1 cellular context compared by ENCODE assay signal in the genomic region with DNA sequence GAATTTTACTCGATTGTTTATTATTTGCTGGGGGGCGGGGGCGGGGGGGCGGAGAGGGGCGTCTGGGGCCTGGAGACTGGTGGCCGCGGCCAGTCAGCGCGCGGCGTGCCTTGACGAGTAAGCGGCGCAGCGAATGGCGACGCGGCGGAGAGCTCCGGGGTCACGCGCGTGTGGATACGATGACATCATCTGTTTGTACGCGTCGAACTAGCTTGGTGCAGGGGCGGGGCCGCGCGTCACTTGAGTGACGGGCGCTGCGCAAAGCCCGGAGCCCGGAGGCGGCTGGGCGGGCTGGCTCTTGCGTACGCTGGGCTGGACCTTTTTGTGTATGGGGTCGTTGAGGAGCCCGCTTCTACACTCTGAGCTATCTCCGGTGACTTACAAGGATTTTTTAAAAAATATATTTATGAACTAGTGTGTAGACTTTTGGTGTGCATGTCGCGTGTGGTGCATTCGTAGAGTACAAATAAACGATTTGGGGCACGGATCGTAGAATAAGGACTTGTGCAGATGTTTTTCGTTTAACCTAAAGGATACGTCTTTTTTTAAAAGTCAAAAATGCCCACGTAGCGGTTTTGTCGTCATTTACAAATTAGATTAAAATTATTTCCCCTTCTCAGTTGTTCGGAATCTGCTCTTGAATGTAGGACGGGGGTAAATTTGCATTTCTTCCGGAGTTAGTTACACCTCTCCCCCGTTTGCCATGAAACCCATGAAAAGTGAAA.
A peak's percentile ranks its signal among the peaks of the same experiment; 100 is the strongest.
TF ChIP-seq lines count a peak whose summit lies in the region.

No MANE protein-coding gene starts in this region.

TF ChIP-seq in H1, 55 proteins besides CTCF, POLR2A, EP300 and RAD21:
- peak; percentile 57; the same call in 1 of the 2 replicates for TF ChIP-seq TCF12 (IDR thresholded peaks at IDR 0.05; ENCODE audit: low read depth, low read length)
- TF ChIP-seq TAF1 (IDR thresholded peaks at IDR 0.05; ENCODE audit: low read depth, low read length): peak; percentile 62
- TF ChIP-seq, protein P1, sequence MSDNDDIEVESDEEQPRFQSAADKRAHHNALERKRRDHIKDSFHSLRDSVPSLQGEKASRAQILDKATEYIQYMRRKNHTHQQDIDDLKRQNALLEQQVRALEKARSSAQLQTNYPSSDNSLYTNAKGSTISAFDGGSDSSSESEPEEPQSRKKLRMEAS (IDR thresholded peaks at IDR 0.05): peak; percentile 57
- TF ChIP-seq RBBP5 (IDR thresholded peaks at IDR 0.05; ENCODE audit: borderline replicate concordance, low read depth, low read length): no peak
- peak; percentile 50 for TF ChIP-seq TBP (IDR thresholded peaks at IDR 0.05; ENCODE audit: low read depth, low read length)
- no peak for TF ChIP-seq KDM4A (IDR thresholded peaks at IDR 0.05; ENCODE audit: low read depth, low read length, severe bottlenecking)
- no peak for TF ChIP-seq BRCA1 (IDR thresholded peaks at IDR 0.05; ENCODE audit: low read depth, low read length)
- TF ChIP-seq RFX5 (IDR thresholded peaks at IDR 0.05; ENCODE audit: borderline replicate concordance, low read depth, low read length): peak; percentile 34; the same call in 1 of the 2 replicates
- peak; percentile 9; the same call in 1 of the 2 replicates for TF ChIP-seq CHD2 (IDR thresholded peaks at IDR 0.05; ENCODE audit: low read length)
- no peak for TF ChIP-seq MAFK (IDR thresholded peaks at IDR 0.05; ENCODE audit: low read depth, low read length)
- peak; percentile 40; the same call in 1 of the 2 replicates for TF ChIP-seq BACH1 (IDR thresholded peaks at IDR 0.05; ENCODE audit: low read length)
- TF ChIP-seq POLR2AphosphoS5 (IDR thresholded peaks at IDR 0.05; ENCODE audit: low read depth, low read length): peak; percentile 82; the same call in 1 of the 2 replicates
- TF ChIP-seq, protein P2, sequence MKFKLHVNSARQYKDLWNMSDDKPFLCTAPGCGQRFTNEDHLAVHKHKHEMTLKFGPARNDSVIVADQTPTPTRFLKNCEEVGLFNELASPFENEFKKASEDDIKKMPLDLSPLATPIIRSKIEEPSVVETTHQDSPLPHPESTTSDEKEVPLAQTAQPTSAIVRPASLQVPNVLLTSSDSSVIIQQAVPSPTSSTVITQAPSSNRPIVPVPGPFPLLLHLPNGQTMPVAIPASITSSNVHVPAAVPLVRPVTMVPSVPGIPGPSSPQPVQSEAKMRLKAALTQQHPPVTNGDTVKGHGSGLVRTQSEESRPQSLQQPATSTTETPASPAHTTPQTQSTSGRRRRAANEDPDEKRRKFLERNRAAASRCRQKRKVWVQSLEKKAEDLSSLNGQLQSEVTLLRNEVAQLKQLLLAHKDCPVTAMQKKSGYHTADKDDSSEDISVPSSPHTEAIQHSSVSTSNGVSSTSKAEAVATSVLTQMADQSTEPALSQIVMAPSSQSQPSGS (IDR thresholded peaks at IDR 0.05; ENCODE audit: low read length): peak; percentile 99
- TF ChIP-seq SP1 (IDR thresholded peaks at IDR 0.05; ENCODE audit: low read depth, low read length): peak; percentile 97
- TF ChIP-seq NANOG (IDR thresholded peaks at IDR 0.05; ENCODE audit: insufficient read depth, low read depth, low read length, poor library complexity, severe bottlenecking): no peak
- no peak for TF ChIP-seq RNF2 (IDR thresholded peaks at IDR 0.05; ENCODE audit: borderline replicate concordance, low read depth, low read length, missing control alignments, poor library complexity, severe bottlenecking)
- TF ChIP-seq BCL11A (IDR thresholded peaks at IDR 0.05; ENCODE audit: low read depth in 2 of 2, low read length in 2 of 2): no peak
- TF ChIP-seq, protein P3, sequence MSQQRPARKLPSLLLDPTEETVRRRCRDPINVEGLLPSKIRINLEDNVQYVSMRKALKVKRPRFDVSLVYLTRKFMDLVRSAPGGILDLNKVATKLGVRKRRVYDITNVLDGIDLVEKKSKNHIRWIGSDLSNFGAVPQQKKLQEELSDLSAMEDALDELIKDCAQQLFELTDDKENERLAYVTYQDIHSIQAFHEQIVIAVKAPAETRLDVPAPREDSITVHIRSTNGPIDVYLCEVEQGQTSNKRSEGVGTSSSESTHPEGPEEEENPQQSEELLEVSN (IDR thresholded peaks at IDR 0.05): no peak
- no peak for TF ChIP-seq POU5F1 (IDR thresholded peaks at IDR 0.05; ENCODE audit: low read depth, low read length)
- TF ChIP-seq CEBPB (IDR thresholded peaks at IDR 0.05; ENCODE audit: low read depth, low read length): 0 out of 2 replicates have a peak, but pooled peaks have one; percentile 25
- TF ChIP-seq, protein P4, sequence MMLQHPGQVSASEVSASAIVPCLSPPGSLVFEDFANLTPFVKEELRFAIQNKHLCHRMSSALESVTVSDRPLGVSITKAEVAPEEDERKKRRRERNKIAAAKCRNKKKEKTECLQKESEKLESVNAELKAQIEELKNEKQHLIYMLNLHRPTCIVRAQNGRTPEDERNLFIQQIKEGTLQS (IDR thresholded peaks at IDR 0.05; ENCODE audit: insufficient read depth, low read depth, low read length): no peak
- TF ChIP-seq HDAC2 (IDR thresholded peaks at IDR 0.05; ENCODE audit: borderline replicate concordance in 1 of 2, low read depth in 2 of 2, low read length in 2 of 2): no peak
- TF ChIP-seq SIX5 (IDR thresholded peaks at IDR 0.05; ENCODE audit: low read depth, low read length): no peak
- no peak for TF ChIP-seq TAF7 (optimal IDR thresholded peaks at IDR 0.05; ENCODE audit: borderline replicate concordance, low read depth, low read length)
- peak; percentile 58 for TF ChIP-seq YY1 (IDR thresholded peaks at IDR 0.05; ENCODE audit: low read depth, low read length)
- no peak for TF ChIP-seq KDM1A (IDR thresholded peaks at IDR 0.05; ENCODE audit: borderline replicate concordance, low read length)
- TF ChIP-seq JUN (IDR thresholded peaks at IDR 0.05; ENCODE audit: low read depth, low read length): peak; percentile 88
- TF ChIP-seq CBX8 (IDR thresholded peaks at IDR 0.05; ENCODE audit: borderline replicate concordance, low read depth, low read length): no peak
- TF ChIP-seq PHF8 (conservative IDR thresholded peaks at IDR 0.05; ENCODE audit: low read depth, low read length): peak; percentile 0; the same call in 1 of the 2 replicates
- TF ChIP-seq JUND (IDR thresholded peaks at IDR 0.05; ENCODE audit: low read length): peak; percentile 92
- no peak for TF ChIP-seq KDM5A (IDR thresholded peaks at IDR 0.05; ENCODE audit: low read length)
- no peak for TF ChIP-seq CHD1 (IDR thresholded peaks at IDR 0.05; ENCODE audit: low read depth, low read length)
- TF ChIP-seq CBX5 (IDR thresholded peaks at IDR 0.05; ENCODE audit: low read depth, low read length): no peak
- TF ChIP-seq NRF1 (IDR thresholded peaks at IDR 0.05; ENCODE audit: low read depth, low read length): no peak
- TF ChIP-seq EGR1 (IDR thresholded peaks at IDR 0.05; ENCODE audit: borderline replicate concordance, low read depth, low read length): no peak
- no peak for TF ChIP-seq ZNF274 (IDR thresholded peaks at IDR 0.05; ENCODE audit: borderline replicate concordance, extremely low read depth, low read length)
- TF ChIP-seq, protein P5, sequence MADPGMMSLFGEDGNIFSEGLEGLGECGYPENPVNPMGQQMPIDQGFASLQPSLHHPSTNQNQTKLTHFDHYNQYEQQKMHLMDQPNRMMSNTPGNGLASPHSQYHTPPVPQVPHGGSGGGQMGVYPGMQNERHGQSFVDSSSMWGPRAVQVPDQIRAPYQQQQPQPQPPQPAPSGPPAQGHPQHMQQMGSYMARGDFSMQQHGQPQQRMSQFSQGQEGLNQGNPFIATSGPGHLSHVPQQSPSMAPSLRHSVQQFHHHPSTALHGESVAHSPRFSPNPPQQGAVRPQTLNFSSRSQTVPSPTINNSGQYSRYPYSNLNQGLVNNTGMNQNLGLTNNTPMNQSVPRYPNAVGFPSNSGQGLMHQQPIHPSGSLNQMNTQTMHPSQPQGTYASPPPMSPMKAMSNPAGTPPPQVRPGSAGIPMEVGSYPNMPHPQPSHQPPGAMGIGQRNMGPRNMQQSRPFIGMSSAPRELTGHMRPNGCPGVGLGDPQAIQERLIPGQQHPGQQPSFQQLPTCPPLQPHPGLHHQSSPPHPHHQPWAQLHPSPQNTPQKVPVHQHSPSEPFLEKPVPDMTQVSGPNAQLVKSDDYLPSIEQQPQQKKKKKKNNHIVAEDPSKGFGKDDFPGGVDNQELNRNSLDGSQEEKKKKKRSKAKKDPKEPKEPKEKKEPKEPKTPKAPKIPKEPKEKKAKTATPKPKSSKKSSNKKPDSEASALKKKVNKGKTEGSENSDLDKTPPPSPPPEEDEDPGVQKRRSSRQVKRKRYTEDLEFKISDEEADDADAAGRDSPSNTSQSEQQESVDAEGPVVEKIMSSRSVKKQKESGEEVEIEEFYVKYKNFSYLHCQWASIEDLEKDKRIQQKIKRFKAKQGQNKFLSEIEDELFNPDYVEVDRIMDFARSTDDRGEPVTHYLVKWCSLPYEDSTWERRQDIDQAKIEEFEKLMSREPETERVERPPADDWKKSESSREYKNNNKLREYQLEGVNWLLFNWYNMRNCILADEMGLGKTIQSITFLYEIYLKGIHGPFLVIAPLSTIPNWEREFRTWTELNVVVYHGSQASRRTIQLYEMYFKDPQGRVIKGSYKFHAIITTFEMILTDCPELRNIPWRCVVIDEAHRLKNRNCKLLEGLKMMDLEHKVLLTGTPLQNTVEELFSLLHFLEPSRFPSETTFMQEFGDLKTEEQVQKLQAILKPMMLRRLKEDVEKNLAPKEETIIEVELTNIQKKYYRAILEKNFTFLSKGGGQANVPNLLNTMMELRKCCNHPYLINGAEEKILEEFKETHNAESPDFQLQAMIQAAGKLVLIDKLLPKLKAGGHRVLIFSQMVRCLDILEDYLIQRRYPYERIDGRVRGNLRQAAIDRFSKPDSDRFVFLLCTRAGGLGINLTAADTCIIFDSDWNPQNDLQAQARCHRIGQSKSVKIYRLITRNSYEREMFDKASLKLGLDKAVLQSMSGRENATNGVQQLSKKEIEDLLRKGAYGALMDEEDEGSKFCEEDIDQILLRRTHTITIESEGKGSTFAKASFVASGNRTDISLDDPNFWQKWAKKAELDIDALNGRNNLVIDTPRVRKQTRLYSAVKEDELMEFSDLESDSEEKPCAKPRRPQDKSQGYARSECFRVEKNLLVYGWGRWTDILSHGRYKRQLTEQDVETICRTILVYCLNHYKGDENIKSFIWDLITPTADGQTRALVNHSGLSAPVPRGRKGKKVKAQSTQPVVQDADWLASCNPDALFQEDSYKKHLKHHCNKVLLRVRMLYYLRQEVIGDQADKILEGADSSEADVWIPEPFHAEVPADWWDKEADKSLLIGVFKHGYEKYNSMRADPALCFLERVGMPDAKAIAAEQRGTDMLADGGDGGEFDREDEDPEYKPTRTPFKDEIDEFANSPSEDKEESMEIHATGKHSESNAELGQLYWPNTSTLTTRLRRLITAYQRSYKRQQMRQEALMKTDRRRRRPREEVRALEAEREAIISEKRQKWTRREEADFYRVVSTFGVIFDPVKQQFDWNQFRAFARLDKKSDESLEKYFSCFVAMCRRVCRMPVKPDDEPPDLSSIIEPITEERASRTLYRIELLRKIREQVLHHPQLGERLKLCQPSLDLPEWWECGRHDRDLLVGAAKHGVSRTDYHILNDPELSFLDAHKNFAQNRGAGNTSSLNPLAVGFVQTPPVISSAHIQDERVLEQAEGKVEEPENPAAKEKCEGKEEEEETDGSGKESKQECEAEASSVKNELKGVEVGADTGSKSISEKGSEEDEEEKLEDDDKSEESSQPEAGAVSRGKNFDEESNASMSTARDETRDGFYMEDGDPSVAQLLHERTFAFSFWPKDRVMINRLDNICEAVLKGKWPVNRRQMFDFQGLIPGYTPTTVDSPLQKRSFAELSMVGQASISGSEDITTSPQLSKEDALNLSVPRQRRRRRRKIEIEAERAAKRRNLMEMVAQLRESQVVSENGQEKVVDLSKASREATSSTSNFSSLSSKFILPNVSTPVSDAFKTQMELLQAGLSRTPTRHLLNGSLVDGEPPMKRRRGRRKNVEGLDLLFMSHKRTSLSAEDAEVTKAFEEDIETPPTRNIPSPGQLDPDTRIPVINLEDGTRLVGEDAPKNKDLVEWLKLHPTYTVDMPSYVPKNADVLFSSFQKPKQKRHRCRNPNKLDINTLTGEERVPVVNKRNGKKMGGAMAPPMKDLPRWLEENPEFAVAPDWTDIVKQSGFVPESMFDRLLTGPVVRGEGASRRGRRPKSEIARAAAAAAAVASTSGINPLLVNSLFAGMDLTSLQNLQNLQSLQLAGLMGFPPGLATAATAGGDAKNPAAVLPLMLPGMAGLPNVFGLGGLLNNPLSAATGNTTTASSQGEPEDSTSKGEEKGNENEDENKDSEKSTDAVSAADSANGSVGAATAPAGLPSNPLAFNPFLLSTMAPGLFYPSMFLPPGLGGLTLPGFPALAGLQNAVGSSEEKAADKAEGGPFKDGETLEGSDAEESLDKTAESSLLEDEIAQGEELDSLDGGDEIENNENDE (IDR thresholded peaks at IDR 0.05; ENCODE audit: insufficient replicate concordance, low read length): no peak
- peak; percentile 96 for TF ChIP-seq CREB1 (IDR thresholded peaks at IDR 0.05)
- TF ChIP-seq TEAD4 (IDR thresholded peaks at IDR 0.05; ENCODE audit: low read depth, low read length): peak; percentile 42; the same call in 1 of the 2 replicates
- peak; percentile 80 to 82; a peak in 2 of 4 replicates for TF ChIP-seq SIN3A (conservative IDR thresholded peaks at IDR 0.05 in 1 of 2, IDR thresholded peaks at IDR 0.05 in 1 of 2; ENCODE audit: low read depth in 1 of 2, low read length in 2 of 2)
- peak; percentile 89 for TF ChIP-seq SP4 (IDR thresholded peaks at IDR 0.05; ENCODE audit: low read length)
- no peak for TF ChIP-seq ASH2L (IDR thresholded peaks at IDR 0.05; ENCODE audit: low read length)
- TF ChIP-seq GABPA (IDR thresholded peaks at IDR 0.05; ENCODE audit: borderline replicate concordance, insufficient read depth, low read length): no peak
- TF ChIP-seq HDAC6 (IDR thresholded peaks at IDR 0.05; ENCODE audit: low read depth, low read length): no peak
- no peak for TF ChIP-seq EZH2 (IDR thresholded peaks at IDR 0.05; ENCODE audit: low read depth, low read length, severe bottlenecking)
- no peak for TF ChIP-seq SIRT6 (IDR thresholded peaks at IDR 0.05; ENCODE audit: low read length)
- TF ChIP-seq SUZ12 (IDR thresholded peaks at IDR 0.05; ENCODE audit: low read length): no peak
- no peak for TF ChIP-seq SAP30 (IDR thresholded peaks at IDR 0.05; ENCODE audit: insufficient read depth, insufficient replicate concordance, low read length)
- TF ChIP-seq SRF (IDR thresholded peaks at IDR 0.05; ENCODE audit: low read depth, low read length): no peak
- peak; percentile 10; the same call in 1 of the 2 replicates for TF ChIP-seq SP2 (IDR thresholded peaks at IDR 0.05; ENCODE audit: low read length)
- TF ChIP-seq RXRA (IDR thresholded peaks at IDR 0.05; ENCODE audit: insufficient read depth, low read depth, low read length): no peak
- 0 out of 2 replicates have a peak, but pooled peaks have one; percentile 43 for TF ChIP-seq FOSL1 (IDR thresholded peaks at IDR 0.05; ENCODE audit: insufficient read depth, low read depth, low read length)
- TF ChIP-seq CTBP2 (IDR thresholded peaks at IDR 0.05; ENCODE audit: borderline replicate concordance, insufficient read depth, insufficient read length, low read length): no peak
- TF ChIP-seq GTF2F1 (IDR thresholded peaks at IDR 0.05; ENCODE audit: borderline replicate concordance, low read depth, low read length): no peak
- TF ChIP-seq, protein P6, sequence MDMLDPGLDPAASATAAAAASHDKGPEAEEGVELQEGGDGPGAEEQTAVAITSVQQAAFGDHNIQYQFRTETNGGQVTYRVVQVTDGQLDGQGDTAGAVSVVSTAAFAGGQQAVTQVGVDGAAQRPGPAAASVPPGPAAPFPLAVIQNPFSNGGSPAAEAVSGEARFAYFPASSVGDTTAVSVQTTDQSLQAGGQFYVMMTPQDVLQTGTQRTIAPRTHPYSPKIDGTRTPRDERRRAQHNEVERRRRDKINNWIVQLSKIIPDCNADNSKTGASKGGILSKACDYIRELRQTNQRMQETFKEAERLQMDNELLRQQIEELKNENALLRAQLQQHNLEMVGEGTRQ (IDR thresholded peaks at IDR 0.05; ENCODE audit: low read length): no peak
